ENCODE assay signal across 32 cellular contexts in genomic region chr5:32934529-32934928, GRCh38.
"Had no signal": no experiment of that assay in that cellular context is flagged by ENCODE, and none has a peak within 500 bp of the region (broad histone marks: within the 10 kb centered on the region; RNA-seq: fewer than 3 reads in every experiment).

No MANE protein-coding gene starts in this region.

- H3K27ac Mint-ChIP-seq: activated CD4-positive, alpha-beta memory T cell treated with anti-CD3 and anti-CD28 coated beads, Interleukin-2, amount 10 ng/mL, durations not matched to agents 7 days and 5 days; activated CD8-positive, alpha-beta memory T cell treated with anti-CD3 and anti-CD28 coated beads, Interleukin-2, amount 10 ng/mL, durations not matched to agents 7 days and 5 days; activated naive CD4-positive, alpha-beta T cell treated with anti-CD3 and anti-CD28 coated beads, Interleukin-2, amount 50 U/mL, for 24 hours; activated naive CD8-positive, alpha-beta T cell treated with anti-CD3 and anti-CD28 coated beads, Interleukin-2, amount 10 ng/mL, durations not matched to agents 7 days and 5 days; activated T-cell treated with anti-CD3 and anti-CD28 coated beads, Interleukin-2, amount 50 U/mL, for 72 hours; activated T-helper 17 cell treated with anti-CD3 and anti-CD28 coated beads, Interleukin-2, amount 50 U/mL, for 72 hours had no signal

- H3K4me3 Mint-ChIP-seq: activated CD4-positive, alpha-beta memory T cell treated with anti-CD3 and anti-CD28 coated beads, Interleukin-2, amount 10 ng/mL, durations not matched to agents 7 days and 5 days; activated CD8-positive, alpha-beta memory T cell treated with anti-CD3 and anti-CD28 coated beads, Interleukin-2, amount 10 ng/mL, durations not matched to agents 7 days and 5 days; activated naive CD4-positive, alpha-beta T cell treated with anti-CD3 and anti-CD28 coated beads, Interleukin-2, amount 50 U/mL, for 24 hours; activated naive CD8-positive, alpha-beta T cell treated with anti-CD3 and anti-CD28 coated beads, Interleukin-2, amount 10 ng/mL, durations not matched to agents 7 days and 5 days; activated T-cell treated with anti-CD3 and anti-CD28 coated beads, Interleukin-2, amount 50 U/mL, for 72 hours; activated T-helper 17 cell treated with anti-CD3 and anti-CD28 coated beads, Interleukin-2, amount 50 U/mL, for 72 hours had no signal

- H3K4me3 ChIP-seq: ascending aorta, cardiac muscle cell, Peyer's patch, SJSA1 had no signal

- H3K4me1 ChIP-seq: ascending aorta, Peyer's patch, SJSA1 had no signal

- H3K27me3 ChIP-seq: ascending aorta, cardiac muscle cell, Peyer's patch, SJSA1 had no signal

- ATAC-seq: activated CD8-positive, alpha-beta memory T cell treated with anti-CD3 and anti-CD28 coated beads, Interleukin-2, amount 10 ng/mL, durations not matched to agents 7 days and 5 days; activated T-cell treated with anti-CD3 and anti-CD28 coated beads, Interleukin-2, amount 50 U/mL, for 72 hours; activated T-helper 17 cell treated with anti-CD3 and anti-CD28 coated beads, Interleukin-2, amount 50 U/mL, for 72 hours; PC-3 had no signal

- H3K27ac ChIP-seq: ascending aorta, cardiac muscle cell, KMS-11, Peyer's patch, SJSA1, WERI-Rb-1 had no signal

- H3K36me3 Mint-ChIP-seq: activated CD8-positive, alpha-beta memory T cell treated with anti-CD3 and anti-CD28 coated beads, Interleukin-2, amount 10 ng/mL, durations not matched to agents 7 days and 5 days; activated naive CD4-positive, alpha-beta T cell treated with anti-CD3 and anti-CD28 coated beads, Interleukin-2, amount 50 U/mL, for 24 hours; activated naive CD8-positive, alpha-beta T cell treated with anti-CD3 and anti-CD28 coated beads, Interleukin-2, amount 10 ng/mL, durations not matched to agents 7 days and 5 days had no signal

- H3K4me1 Mint-ChIP-seq: activated CD4-positive, alpha-beta memory T cell treated with anti-CD3 and anti-CD28 coated beads, Interleukin-2, amount 10 ng/mL, durations not matched to agents 7 days and 5 days; activated CD8-positive, alpha-beta memory T cell treated with anti-CD3 and anti-CD28 coated beads, Interleukin-2, amount 10 ng/mL, durations not matched to agents 7 days and 5 days; activated naive CD4-positive, alpha-beta T cell treated with anti-CD3 and anti-CD28 coated beads, Interleukin-2, amount 50 U/mL, for 24 hours; activated naive CD8-positive, alpha-beta T cell treated with anti-CD3 and anti-CD28 coated beads, Interleukin-2, amount 10 ng/mL, durations not matched to agents 7 days and 5 days; activated T-helper 17 cell treated with anti-CD3 and anti-CD28 coated beads, Interleukin-2, amount 50 U/mL, for 72 hours had no signal

- H3K9ac ChIP-seq: KMS-11 had no signal

- H3K9me3 Mint-ChIP-seq: activated CD4-positive, alpha-beta memory T cell treated with anti-CD3 and anti-CD28 coated beads, Interleukin-2, amount 10 ng/mL, durations not matched to agents 7 days and 5 days; activated naive CD8-positive, alpha-beta T cell treated with anti-CD3 and anti-CD28 coated beads, Interleukin-2, amount 10 ng/mL, durations not matched to agents 7 days and 5 days had no signal

- H3K4me2 ChIP-seq: KMS-11 had no signal

- H3K9me3 ChIP-seq: ascending aorta, Peyer's patch, SJSA1 had no signal

- H3K27me3 Mint-ChIP-seq: activated CD4-positive, alpha-beta memory T cell treated with anti-CD3 and anti-CD28 coated beads, Interleukin-2, amount 10 ng/mL, durations not matched to agents 7 days and 5 days; activated CD8-positive, alpha-beta memory T cell treated with anti-CD3 and anti-CD28 coated beads, Interleukin-2, amount 10 ng/mL, durations not matched to agents 7 days and 5 days; activated naive CD4-positive, alpha-beta T cell treated with anti-CD3 and anti-CD28 coated beads, Interleukin-2, amount 50 U/mL, for 24 hours; activated naive CD8-positive, alpha-beta T cell treated with anti-CD3 and anti-CD28 coated beads, Interleukin-2, amount 10 ng/mL, durations not matched to agents 7 days and 5 days; activated T-helper 17 cell treated with anti-CD3 and anti-CD28 coated beads, Interleukin-2, amount 50 U/mL, for 72 hours had no signal

- DNase-seq: activated CD4-positive, alpha-beta memory T cell treated with anti-CD3 and anti-CD28 coated beads, Interleukin-2, amount 10 ng/mL, durations not matched to agents 7 days and 5 days; activated CD4-positive, alpha-beta T cell treated with anti-CD3 and anti-CD28 coated beads for 1 hour; activated CD4-positive, alpha-beta T cell treated with anti-CD3 and anti-CD28 coated beads for 48 hours; activated CD4-positive, CD25-positive, alpha-beta regulatory T cell; activated CD8-positive, alpha-beta memory T cell treated with anti-CD3 and anti-CD28 coated beads for 24 hours; activated CD8-positive, alpha-beta memory T cell treated with anti-CD3 and anti-CD28 coated beads, Interleukin-2, amount 10 ng/mL, durations not matched to agents 7 days and 5 days; activated CD8-positive, alpha-beta memory T cell treated with anti-CD3 and anti-CD28 coated beads, Interleukin-2, amount 50 U/mL, for 48 hours; activated gamma-delta T cell; activated naive CD4-positive, alpha-beta T cell treated with Interleukin-2 at 50 U/mL for 16 hours; activated naive CD8-positive, alpha-beta T cell treated with anti-CD3 and anti-CD28 coated beads, Interleukin-2, amount 10 ng/mL, durations not matched to agents 7 days and 5 days; activated T-cell treated with anti-CD3 and anti-CD28 coated beads, Interleukin-2, amount 50 U/mL, for 72 hours; amygdala; NCI-H1048; NCI-H1105 treated with DMSO at 0.1 percent for 48 hours; NCI-H1436; NCI-H1694; NCI-H2029; NCI-H345; NCI-H526; NK-92 treated with Interleukin-12 subunit alpha and Interleukin-12 subunit beta, amount 100 ng/mL, for 24 hours; PC-3; Peyer's patch; RPMI8226; SHP77 treated with DMSO at 0.1 percent for 48 hours; T1000; WERI-Rb-1 had no signal

- H3K36me3 ChIP-seq: ascending aorta, cardiac muscle cell, Peyer's patch, SJSA1, WERI-Rb-1 had no signal
